In genomic region chr7:157537056-157537455, GRCh38 we compare ENCODE assay signal across 17 cellular contexts.
DNase-seq lines count a peak whose midpoint lies in the region; ATAC-seq, FAIRE-seq and TF ChIP-seq lines count a peak whose summit lies in the region.
"Had no signal": no experiment of that assay in that cellular context is flagged by ENCODE, and none has a peak within 500 bp of the region (broad histone marks: within the 10 kb centered on the region; RNA-seq: fewer than 3 reads in every experiment).

No MANE protein-coding gene starts in this region.

- FAIRE-seq in H54 (lab: Jason Lieb, UNC) = no peak
- FAIRE-seq: GM12892, GM19239, H1 had no signal

- H3K36me3 ChIP-seq in spleen = peaks cover 0 to 20% (median 0%) of the 10 kb centered on the region in 6 donors
- no peaks in the 10 kb centered on the region for H3K36me3 ChIP-seq in testis (ENCODE audit: low read depth, missing control alignments)

- intact Hi-C loops in left cardiac atrium (cut with DNase I) = no loop called here
- intact Hi-C loops in left ventricle myocardium superior (cut with micrococcal nuclease) = no loop called here
- intact Hi-C loops in spleen (cut with DNase I; ENCODE audit: low total_unique reads) = no loop called here
- intact Hi-C loops in testis (cut with DNase I; ENCODE audit: low total_unique reads) = no loop called here

- peaks cover 0 to 17% (median 13%) of the 10 kb centered on the region in 8 donors for H3K9me3 ChIP-seq in spleen
- H3K9me3 ChIP-seq in testis = no peaks in the 10 kb centered on the region
- H3K9me3 ChIP-seq: Caco-2 had no signal

- no peak for TF ChIP-seq CTCF in spleen (IDR thresholded peaks at IDR 0.05 in 8 of 11, conservative IDR thresholded peaks at IDR 0.05 in 3 of 11)
- TF ChIP-seq CTCF in testis (IDR thresholded peaks at IDR 0.05) = no peak

- 90 to 97% (median 93%) methylated on average over 5 of the region's 5 CpGs for WGBS in spleen, 5 donors
- WGBS in testis, 2 donors = 95 to 96% methylated on average over 5 of the region's 5 CpGs

- H3K27me3 ChIP-seq in spleen (replicated peaks in 1 of 7) (no peaks in the 10 kb centered on the region), testis (no peaks in the 10 kb centered on the region)

- no peaks in the 10 kb centered on the region for H3K4me1 ChIP-seq in spleen
- no peaks in the 10 kb centered on the region for H3K4me1 ChIP-seq in testis
- H3K4me1 ChIP-seq: Caco-2 had no signal

- TF ChIP-seq POLR2A in spleen (IDR thresholded peaks at IDR 0.05) (no peak), testis (IDR thresholded peaks at IDR 0.05) (no peak), H54 (IDR thresholded peaks at IDR 0.05; ENCODE audit: low read depth, low read length) (no peak)

- H3K27ac ChIP-seq in spleen = no peak overlapping the region
- no peak overlapping the region for H3K27ac ChIP-seq in testis
- H3K27ac ChIP-seq: C4-2B had no signal

- H3K4me3 ChIP-seq in spleen (no peak overlapping the region), testis (no peak overlapping the region)

- peak; percentile 5 for DNase-seq in left cardiac atrium
- DNase-seq in left ventricle myocardium superior = no peak
- DNase-seq in mesenteric fat pad (ENCODE audit: low spot score) = peak; percentile 49
- DNase-seq in spleen = peak; percentile 12
- no peak for DNase-seq in testis
- no peak for DNase-seq in H54 (ENCODE audit: insufficient read length, low spot score)
- DNase-seq: ACHN; Caco-2; CD8-positive, alpha-beta memory T cell; DND-41; GDM1; HCEC 1CT had no signal

- ATAC-seq in left cardiac atrium (no peak), left ventricle myocardium superior (no peak), HG03097 (IDR thresholded peaks at IDR 0.05; ENCODE audit: low FRiP score, unreplicated experiment) (no peak)

Comparison
In these comparisons a context has a peak if more than half of its experiments do, and no peak if none do; other contexts are left out.
1. DNase-seq: peak in left cardiac atrium (single experiment), mesenteric fat pad (single experiment) and spleen (single experiment); none in left ventricle myocardium superior (single experiment), testis (single experiment) and H54 (single experiment).